1 cellular context compared by ENCODE assay signal in the genomic region with DNA sequence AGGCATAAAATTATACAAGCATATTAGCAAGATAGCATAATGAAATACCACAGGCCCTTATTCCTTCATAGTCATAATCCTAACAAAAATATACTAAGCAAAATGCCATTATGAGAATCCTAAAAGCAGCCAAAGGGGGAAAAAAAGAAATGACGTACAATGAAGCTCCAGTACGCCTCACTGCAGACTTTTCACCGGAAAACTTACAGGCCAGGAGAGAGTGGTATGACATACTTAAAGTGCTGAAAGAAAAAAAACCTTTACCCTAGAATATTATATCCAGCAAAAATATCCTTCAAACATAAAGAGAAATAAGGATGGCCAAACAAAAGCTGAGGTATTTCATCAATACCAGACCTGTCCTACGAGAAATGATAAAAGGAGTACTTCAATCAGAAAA.
TF ChIP-seq lines count a peak whose summit lies in the region.

No MANE protein-coding gene starts in this region.

TF ChIP-seq in HepG2, 621 proteins besides CTCF, POLR2A, EP300 and RAD21:
- TF ChIP-seq ZNF317 (CRISPR knock-in tag; IDR thresholded peaks at IDR 0.05) (peak; percentile 70; the same call in 1 of the 2 replicates), HDAC1 (CRISPR knock-in tag; IDR thresholded peaks at IDR 0.05) (no peak), FOSL1 (CRISPR knock-in tag; IDR thresholded peaks at IDR 0.05; ENCODE audit: borderline replicate concordance) (no peak), SALL2 (CRISPR knock-in tag; IDR thresholded peaks at IDR 0.05) (no peak), REPIN1 (CRISPR knock-in tag; IDR thresholded peaks at IDR 0.05; ENCODE audit: borderline replicate concordance, low read depth) (no peak), ZNF780A (CRISPR knock-in tag; IDR thresholded peaks at IDR 0.05) (no peak), ZKSCAN1 (IDR thresholded peaks at IDR 0.05; ENCODE audit: low read length) (no peak), ZNF564 (CRISPR knock-in tag; IDR thresholded peaks at IDR 0.05) (no peak)
